ENCODE assay signal across 1 cellular context in genomic region chr12:40559865-40560264, GRCh38.
TF ChIP-seq lines count a peak whose summit lies in the region.

No MANE protein-coding gene starts in this region.

TF ChIP-seq in GM12878, 131 proteins besides CTCF, POLR2A, EP300 and RAD21 (continued from another document):
- TF ChIP-seq, protein P1, sequence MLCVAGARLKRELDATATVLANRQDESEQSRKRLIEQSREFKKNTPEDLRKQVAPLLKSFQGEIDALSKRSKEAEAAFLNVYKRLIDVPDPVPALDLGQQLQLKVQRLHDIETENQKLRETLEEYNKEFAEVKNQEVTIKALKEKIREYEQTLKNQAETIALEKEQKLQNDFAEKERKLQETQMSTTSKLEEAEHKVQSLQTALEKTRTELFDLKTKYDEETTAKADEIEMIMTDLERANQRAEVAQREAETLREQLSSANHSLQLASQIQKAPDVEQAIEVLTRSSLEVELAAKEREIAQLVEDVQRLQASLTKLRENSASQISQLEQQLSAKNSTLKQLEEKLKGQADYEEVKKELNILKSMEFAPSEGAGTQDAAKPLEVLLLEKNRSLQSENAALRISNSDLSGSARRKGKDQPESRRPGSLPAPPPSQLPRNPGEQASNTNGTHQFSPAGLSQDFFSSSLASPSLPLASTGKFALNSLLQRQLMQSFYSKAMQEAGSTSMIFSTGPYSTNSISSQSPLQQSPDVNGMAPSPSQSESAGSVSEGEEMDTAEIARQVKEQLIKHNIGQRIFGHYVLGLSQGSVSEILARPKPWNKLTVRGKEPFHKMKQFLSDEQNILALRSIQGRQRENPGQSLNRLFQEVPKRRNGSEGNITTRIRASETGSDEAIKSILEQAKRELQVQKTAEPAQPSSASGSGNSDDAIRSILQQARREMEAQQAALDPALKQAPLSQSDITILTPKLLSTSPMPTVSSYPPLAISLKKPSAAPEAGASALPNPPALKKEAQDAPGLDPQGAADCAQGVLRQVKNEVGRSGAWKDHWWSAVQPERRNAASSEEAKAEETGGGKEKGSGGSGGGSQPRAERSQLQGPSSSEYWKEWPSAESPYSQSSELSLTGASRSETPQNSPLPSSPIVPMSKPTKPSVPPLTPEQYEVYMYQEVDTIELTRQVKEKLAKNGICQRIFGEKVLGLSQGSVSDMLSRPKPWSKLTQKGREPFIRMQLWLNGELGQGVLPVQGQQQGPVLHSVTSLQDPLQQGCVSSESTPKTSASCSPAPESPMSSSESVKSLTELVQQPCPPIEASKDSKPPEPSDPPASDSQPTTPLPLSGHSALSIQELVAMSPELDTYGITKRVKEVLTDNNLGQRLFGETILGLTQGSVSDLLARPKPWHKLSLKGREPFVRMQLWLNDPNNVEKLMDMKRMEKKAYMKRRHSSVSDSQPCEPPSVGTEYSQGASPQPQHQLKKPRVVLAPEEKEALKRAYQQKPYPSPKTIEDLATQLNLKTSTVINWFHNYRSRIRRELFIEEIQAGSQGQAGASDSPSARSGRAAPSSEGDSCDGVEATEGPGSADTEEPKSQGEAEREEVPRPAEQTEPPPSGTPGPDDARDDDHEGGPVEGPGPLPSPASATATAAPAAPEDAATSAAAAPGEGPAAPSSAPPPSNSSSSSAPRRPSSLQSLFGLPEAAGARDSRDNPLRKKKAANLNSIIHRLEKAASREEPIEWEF (IDR thresholded peaks at IDR 0.05; ENCODE audit: insufficient replicate concordance, low read depth, low read length), result peak; percentile 84
- no peak for TF ChIP-seq ZNF24 (IDR thresholded peaks at IDR 0.05)
- peak; percentile 96 for TF ChIP-seq BCL3 (IDR thresholded peaks at IDR 0.05; ENCODE audit: borderline replicate concordance, insufficient read depth, low read depth, low read length, poor library complexity, severe bottlenecking)
- peak; percentile 86 for TF ChIP-seq GATAD2B (conservative IDR thresholded peaks at IDR 0.05; ENCODE audit: low read depth)
